In genomic region chr3:150110097-150110496, GRCh38 we compare ENCODE assay signal across 12 cellular contexts.
DNase-seq lines count a peak whose midpoint lies in the region; ATAC-seq and TF ChIP-seq lines count a peak whose summit lies in the region.
"Had no signal": no experiment of that assay in that cellular context is flagged by ENCODE, and none has a peak within 500 bp of the region (broad histone marks: within the 10 kb centered on the region; RNA-seq: fewer than 3 reads in every experiment).

No MANE protein-coding gene starts in this region.

- no peaks in the 10 kb centered on the region for H3K27me3 Mint-ChIP-seq in neural progenitor cell (ENCODE audit: insufficient read depth, low read depth)

- H3K4me1 Mint-ChIP-seq in neural progenitor cell, result peaks cover 51% of the 10 kb centered on the region
- H3K4me1 Mint-ChIP-seq: CD4-positive, CD25-positive, alpha-beta regulatory T cell had no signal

- peaks cover 6% of the 10 kb centered on the region for H3K9me3 Mint-ChIP-seq in neural progenitor cell
- H3K9me3 Mint-ChIP-seq: T-helper 2 cell treated with Interferon-gamma antibody and Interleukin-4, amounts not matched to agents 5 μg/mL and 100 μg/mL, for 36 hours had no signal

- H3K27ac Mint-ChIP-seq in neural progenitor cell, result peak overlapping the region; percentile 9
- H3K27ac Mint-ChIP-seq: CD4-positive, CD25-positive, alpha-beta regulatory T cell; T-helper 2 cell treated with Interferon-gamma antibody and Interleukin-4, amounts not matched to agents 5 μg/mL and 100 μg/mL, for 36 hours had no signal

- no peaks in the 10 kb centered on the region for H3K27me3 ChIP-seq in neural progenitor cell

- no peak overlapping the region for H3K9ac ChIP-seq in neural progenitor cell

- peaks cover 42% of the 10 kb centered on the region for H3K4me1 ChIP-seq in neural progenitor cell

- DNase-seq in NCI-H2227 (lab: John Stamatoyannopoulos, UW; ENCODE audit: unreplicated experiment) (peak; percentile 22), NCI-H2227 treated with DMSO at 0.1 percent for 48 hours (lab: John Stamatoyannopoulos, UW) (no peak), NCI-H1417 (lab: John Stamatoyannopoulos, UW) (peak in 2 of 3 experiments; percentile 80 to 97), NCI-H69 (lab: John Stamatoyannopoulos, UW) (peak; percentile 94), neural progenitor cell (ENCODE audit: low spot score) (no peak), globus pallidus (ENCODE audit: low spot score) (no peak)
- DNase-seq: CD4-positive, CD25-positive, alpha-beta regulatory T cell; MM.1S; NCI-H82 had no signal

- peaks cover 31% of the 10 kb centered on the region for H3F3A ChIP-seq in neural progenitor cell (ENCODE audit: low read depth)

- H3K4me3 Mint-ChIP-seq in neural progenitor cell, result no peak overlapping the region
- H3K4me3 Mint-ChIP-seq: CD4-positive, CD25-positive, alpha-beta regulatory T cell; T-helper 2 cell treated with Interferon-gamma antibody and Interleukin-4, amounts not matched to agents 5 μg/mL and 100 μg/mL, for 36 hours had no signal

- TF ChIP-seq CTCF in neural progenitor cell (IDR thresholded peaks at IDR 0.05), result no peak

- no peak overlapping the region for H3K27ac ChIP-seq in neural progenitor cell

- no peak overlapping the region for H3K4me3 ChIP-seq in neural progenitor cell

- H3K36me3 Mint-ChIP-seq in neural progenitor cell, result no peaks in the 10 kb centered on the region
- H3K36me3 Mint-ChIP-seq: CD4-positive, CD25-positive, alpha-beta regulatory T cell had no signal

- no peaks in the 10 kb centered on the region for H3K79me2 ChIP-seq in neural progenitor cell (ENCODE audit: low read depth)

- H3K9me3 ChIP-seq in neural progenitor cell (ENCODE audit: low read depth), result no peaks in the 10 kb centered on the region

- no peaks in the 10 kb centered on the region for H4K20me1 ChIP-seq in neural progenitor cell (ENCODE audit: low read depth)

- ATAC-seq in HG02970 (IDR thresholded peaks at IDR 0.05; ENCODE audit: low FRiP score, unreplicated experiment) (no peak), GM18519 (IDR thresholded peaks at IDR 0.05; ENCODE audit: low FRiP score, unreplicated experiment) (no peak)

- H3K4me2 ChIP-seq in neural progenitor cell, result no peak overlapping the region

- no peaks in the 10 kb centered on the region for H3K36me3 ChIP-seq in neural progenitor cell

- no peak overlapping the region for H2AFZ ChIP-seq in neural progenitor cell (replicated peaks)

Comparison
In these comparisons a context has a peak if more than half of its experiments do, and no peak if none do; other contexts are left out.
1. DNase-seq: peak in NCI-H2227 (single experiment), NCI-H1417 (2 of 3) and NCI-H69 (single experiment); none in NCI-H2227 treated with DMSO at 0.1 percent for 48 hours (single experiment), neural progenitor cell (single experiment) and globus pallidus (single experiment).